ENCODE assay signal across 23 cellular contexts in genomic region chr10:112189465-112189864, GRCh38.
"Had no signal": no experiment of that assay in that cellular context is flagged by ENCODE, and none has a peak within 500 bp of the region (broad histone marks: within the 10 kb centered on the region; RNA-seq: fewer than 3 reads in every experiment).

No MANE protein-coding gene starts in this region.

- H3K4me3 ChIP-seq: body of pancreas, cardiac muscle cell, heart left ventricle, lower lobe of right lung, thyroid gland, upper lobe of right lung had no signal

- H3K4me1 ChIP-seq: upper lobe of right lung had no signal

- ATAC-seq: activated CD4-positive, alpha-beta T cell treated with anti-CD3 and anti-CD28 coated beads for 36 hours; activated naive CD8-positive, alpha-beta T cell treated with anti-CD3 and anti-CD28 coated beads, Interleukin-2, amount 50 U/mL, for 24 hours; body of pancreas; esophagus mucosa; heart left ventricle; left colon; lower lobe of right lung; naive thymus-derived CD4-positive, alpha-beta T cell; upper lobe of right lung had no signal

- H3K36me3 ChIP-seq: cardiac muscle cell, heart left ventricle, lower lobe of right lung, thyroid gland, upper lobe of right lung had no signal

- DNase-seq: activated B cell treated with CpG ODN at 0.5 μM for 24 hours; activated CD4-positive, alpha-beta T cell treated with anti-CD3 and anti-CD28 coated beads for 36 hours; activated CD4-positive, alpha-beta T cell treated with anti-CD3 and anti-CD28 coated beads, Interleukin-2, amount 50 U/mL, for 48 hours; activated gamma-delta T cell; activated naive CD4-positive, alpha-beta T cell treated with anti-CD3 and anti-CD28 coated beads, Interleukin-2, amount 50 U/mL, for 16 hours; activated naive CD8-positive, alpha-beta T cell treated with anti-CD3 and anti-CD28 coated beads, Interleukin-2, amount 50 U/mL, for 24 hours; body of pancreas; effector CD8-positive, alpha-beta T cell; heart left ventricle; islet precursor cell; left colon; lower lobe of right lung; naive thymus-derived CD4-positive, alpha-beta T cell; occipital lobe; posterior cingulate gyrus; retina; stimulated activated CD4-positive, alpha-beta T cell treated with anti-CD3 and anti-CD28 coated beads, Interleukin-2, amount 100 ng/mL, for 48 hours; stimulated activated naive CD4-positive, alpha-beta T cell; T1000; thyroid gland; upper lobe of right lung had no signal

- H3K9me3 ChIP-seq: body of pancreas, lower lobe of right lung, thyroid gland, upper lobe of right lung had no signal

- H3K27ac ChIP-seq: body of pancreas, cardiac muscle cell, heart left ventricle, lower lobe of right lung, thyroid gland, upper lobe of right lung had no signal

- H3K27me3 ChIP-seq: body of pancreas, cardiac muscle cell, heart left ventricle, thyroid gland, upper lobe of right lung had no signal
